In the genomic region with DNA sequence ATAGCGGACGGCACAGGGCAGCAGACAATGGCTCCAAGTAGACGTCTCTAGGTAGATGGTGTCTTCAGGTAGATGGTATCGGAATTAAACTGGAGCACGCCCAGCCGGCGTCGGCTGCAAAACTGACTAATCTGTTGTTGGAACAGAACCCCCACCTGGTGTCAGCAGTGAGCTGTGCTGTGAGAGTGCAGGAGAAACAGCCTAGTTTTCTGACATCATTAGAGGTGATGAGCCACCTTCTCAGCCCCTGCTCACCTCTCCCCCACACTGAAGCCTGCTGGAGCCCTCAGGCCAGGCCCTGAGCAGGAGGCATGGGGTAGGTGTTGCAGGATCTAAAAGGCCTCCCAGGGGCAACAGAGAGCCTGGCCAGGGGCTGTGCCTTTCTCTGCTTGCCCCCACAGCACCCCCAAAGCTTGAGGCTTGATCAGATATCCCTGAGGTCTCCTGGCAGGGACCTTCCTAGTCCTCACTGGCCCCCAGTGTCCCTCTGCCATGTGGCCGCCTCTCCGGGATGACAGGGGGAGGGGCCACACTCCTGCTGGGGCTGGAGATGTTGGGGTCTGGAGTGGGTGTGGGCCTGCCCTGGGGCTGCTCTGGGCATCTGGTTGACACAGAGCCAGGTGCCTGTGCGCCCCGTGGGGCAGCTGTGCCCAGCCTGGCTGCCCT, we compare ENCODE assay signal across 1 cellular context.
TF ChIP-seq lines count a peak whose summit lies in the region.

No MANE protein-coding gene starts in this region.

TF ChIP-seq in HepG2, 621 proteins besides CTCF, POLR2A, EP300 and RAD21 (continued from another document):
- TF ChIP-seq GATAD1 (CRISPR knock-in tag; IDR thresholded peaks at IDR 0.05) (peak; percentile 33; the same call in 1 of the 2 replicates), ZNF883 (CRISPR knock-in tag; IDR thresholded peaks at IDR 0.05; ENCODE audit: not compliant biosample characterization) (no peak), IRX3 (CRISPR knock-in tag; IDR thresholded peaks at IDR 0.05; ENCODE audit: borderline replicate concordance, low read depth) (no peak), AGO1 (IDR thresholded peaks at IDR 0.05; ENCODE audit: low read depth, low read length, poor library complexity, severe bottlenecking) (no peak), PHF5A (CRISPR knock-in tag; IDR thresholded peaks at IDR 0.05; ENCODE audit: low read depth, unreplicated experiment) (peak; percentile 76), SAFB2 (CRISPR knock-in tag; IDR thresholded peaks at IDR 0.05; ENCODE audit: borderline replicate concordance, low read depth) (no peak), NFKBIZ (CRISPR knock-in tag; IDR thresholded peaks at IDR 0.05) (no peak), ZFX (CRISPR knock-in tag; IDR thresholded peaks at IDR 0.05; ENCODE audit: low read depth) (0 out of 2 replicates have a peak, but pooled peaks have one; percentile 24), GLI4 (CRISPR knock-in tag; IDR thresholded peaks at IDR 0.05; ENCODE audit: borderline replicate concordance) (no peak), ZNF337 (CRISPR knock-in tag; IDR thresholded peaks at IDR 0.05; ENCODE audit: borderline replicate concordance, low read depth) (no peak), ZNF792 (CRISPR knock-in tag; IDR thresholded peaks at IDR 0.05) (0 out of 2 replicates have a peak, but pooled peaks have one; percentile 59), ZBTB38 (CRISPR knock-in tag; IDR thresholded peaks at IDR 0.05) (peak; percentile 53; the same call in 1 of the 2 replicates), YY1 (IDR thresholded peaks at IDR 0.05; ENCODE audit: insufficient read depth, insufficient replicate concordance, low read depth, low read length) (peak; percentile 13), KDM2A (CRISPR knock-in tag; IDR thresholded peaks at IDR 0.05; ENCODE audit: borderline replicate concordance, low read depth) (peak; percentile 64; the same call in 1 of the 2 replicates)
- TF ChIP-seq, protein P1, sequence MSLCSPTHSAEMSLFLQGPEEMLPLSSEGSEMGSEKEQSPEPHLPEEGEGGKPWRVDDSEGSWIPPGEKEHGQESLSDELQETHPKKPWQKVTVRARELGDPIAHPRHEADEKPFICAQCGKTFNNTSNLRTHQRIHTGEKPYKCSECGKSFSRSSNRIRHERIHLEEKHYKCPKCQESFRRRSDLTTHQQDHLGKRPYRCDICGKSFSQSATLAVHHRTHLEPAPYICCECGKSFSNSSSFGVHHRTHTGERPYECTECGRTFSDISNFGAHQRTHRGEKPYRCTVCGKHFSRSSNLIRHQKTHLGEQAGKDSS (CRISPR knock-in tag; IDR thresholded peaks at IDR 0.05; ENCODE audit: borderline replicate concordance, low read depth): 0 out of 2 replicates have a peak, but pooled peaks have one; percentile 38
- TF ChIP-seq, protein P2, sequence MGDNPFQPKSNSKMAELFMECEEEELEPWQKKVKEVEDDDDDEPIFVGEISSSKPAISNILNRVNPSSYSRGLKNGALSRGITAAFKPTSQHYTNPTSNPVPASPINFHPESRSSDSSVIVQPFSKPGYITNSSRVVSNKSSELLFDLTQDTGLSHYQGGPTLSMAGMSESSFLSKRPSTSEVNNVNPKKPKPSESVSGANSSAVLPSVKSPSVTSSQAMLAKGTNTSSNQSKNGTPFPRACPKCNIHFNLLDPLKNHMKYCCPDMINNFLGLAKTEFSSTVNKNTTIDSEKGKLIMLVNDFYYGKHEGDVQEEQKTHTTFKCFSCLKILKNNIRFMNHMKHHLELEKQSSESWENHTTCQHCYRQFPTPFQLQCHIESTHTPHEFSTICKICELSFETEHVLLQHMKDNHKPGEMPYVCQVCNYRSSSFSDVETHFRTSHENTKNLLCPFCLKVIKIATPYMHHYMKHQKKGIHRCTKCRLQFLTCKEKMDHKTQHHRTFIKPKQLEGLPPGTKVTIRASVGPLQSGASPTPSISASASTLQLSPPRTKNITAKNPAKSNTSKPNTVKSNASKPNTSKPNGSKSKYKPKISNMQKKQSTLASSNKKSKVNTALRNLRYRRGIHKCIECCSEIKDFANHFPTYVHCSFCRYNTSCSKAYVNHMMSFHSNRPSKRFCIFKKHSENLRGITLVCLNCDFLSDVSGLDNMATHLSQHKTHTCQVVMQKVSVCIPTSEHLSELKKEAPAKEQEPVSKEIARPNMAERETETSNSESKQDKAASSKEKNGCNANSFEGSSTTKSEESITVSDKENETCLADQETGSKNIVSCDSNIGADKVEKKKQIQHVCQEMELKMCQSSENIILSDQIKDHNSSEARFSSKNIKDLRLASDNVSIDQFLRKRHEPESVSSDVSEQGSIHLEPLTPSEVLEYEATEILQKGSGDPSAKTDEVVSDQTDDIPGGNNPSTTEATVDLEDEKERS (CRISPR knock-in tag; IDR thresholded peaks at IDR 0.05): no peak
- TF ChIP-seq, protein P3, sequence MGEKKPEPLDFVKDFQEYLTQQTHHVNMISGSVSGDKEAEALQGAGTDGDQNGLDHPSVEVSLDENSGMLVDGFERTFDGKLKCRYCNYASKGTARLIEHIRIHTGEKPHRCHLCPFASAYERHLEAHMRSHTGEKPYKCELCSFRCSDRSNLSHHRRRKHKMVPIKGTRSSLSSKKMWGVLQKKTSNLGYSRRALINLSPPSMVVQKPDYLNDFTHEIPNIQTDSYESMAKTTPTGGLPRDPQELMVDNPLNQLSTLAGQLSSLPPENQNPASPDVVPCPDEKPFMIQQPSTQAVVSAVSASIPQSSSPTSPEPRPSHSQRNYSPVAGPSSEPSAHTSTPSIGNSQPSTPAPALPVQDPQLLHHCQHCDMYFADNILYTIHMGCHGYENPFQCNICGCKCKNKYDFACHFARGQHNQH (CRISPR knock-in tag; IDR thresholded peaks at IDR 0.05): peak; percentile 59; the same call in 1 of the 2 replicates
- TF ChIP-seq, protein P4, sequence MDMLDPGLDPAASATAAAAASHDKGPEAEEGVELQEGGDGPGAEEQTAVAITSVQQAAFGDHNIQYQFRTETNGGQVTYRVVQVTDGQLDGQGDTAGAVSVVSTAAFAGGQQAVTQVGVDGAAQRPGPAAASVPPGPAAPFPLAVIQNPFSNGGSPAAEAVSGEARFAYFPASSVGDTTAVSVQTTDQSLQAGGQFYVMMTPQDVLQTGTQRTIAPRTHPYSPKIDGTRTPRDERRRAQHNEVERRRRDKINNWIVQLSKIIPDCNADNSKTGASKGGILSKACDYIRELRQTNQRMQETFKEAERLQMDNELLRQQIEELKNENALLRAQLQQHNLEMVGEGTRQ (IDR thresholded peaks at IDR 0.05; ENCODE audit: low read depth, low read length): no peak
- TF ChIP-seq, protein P4 (CRISPR knock-in tag; IDR thresholded peaks at IDR 0.05; ENCODE audit: borderline replicate concordance): no peak
- TF ChIP-seq, protein P5, sequence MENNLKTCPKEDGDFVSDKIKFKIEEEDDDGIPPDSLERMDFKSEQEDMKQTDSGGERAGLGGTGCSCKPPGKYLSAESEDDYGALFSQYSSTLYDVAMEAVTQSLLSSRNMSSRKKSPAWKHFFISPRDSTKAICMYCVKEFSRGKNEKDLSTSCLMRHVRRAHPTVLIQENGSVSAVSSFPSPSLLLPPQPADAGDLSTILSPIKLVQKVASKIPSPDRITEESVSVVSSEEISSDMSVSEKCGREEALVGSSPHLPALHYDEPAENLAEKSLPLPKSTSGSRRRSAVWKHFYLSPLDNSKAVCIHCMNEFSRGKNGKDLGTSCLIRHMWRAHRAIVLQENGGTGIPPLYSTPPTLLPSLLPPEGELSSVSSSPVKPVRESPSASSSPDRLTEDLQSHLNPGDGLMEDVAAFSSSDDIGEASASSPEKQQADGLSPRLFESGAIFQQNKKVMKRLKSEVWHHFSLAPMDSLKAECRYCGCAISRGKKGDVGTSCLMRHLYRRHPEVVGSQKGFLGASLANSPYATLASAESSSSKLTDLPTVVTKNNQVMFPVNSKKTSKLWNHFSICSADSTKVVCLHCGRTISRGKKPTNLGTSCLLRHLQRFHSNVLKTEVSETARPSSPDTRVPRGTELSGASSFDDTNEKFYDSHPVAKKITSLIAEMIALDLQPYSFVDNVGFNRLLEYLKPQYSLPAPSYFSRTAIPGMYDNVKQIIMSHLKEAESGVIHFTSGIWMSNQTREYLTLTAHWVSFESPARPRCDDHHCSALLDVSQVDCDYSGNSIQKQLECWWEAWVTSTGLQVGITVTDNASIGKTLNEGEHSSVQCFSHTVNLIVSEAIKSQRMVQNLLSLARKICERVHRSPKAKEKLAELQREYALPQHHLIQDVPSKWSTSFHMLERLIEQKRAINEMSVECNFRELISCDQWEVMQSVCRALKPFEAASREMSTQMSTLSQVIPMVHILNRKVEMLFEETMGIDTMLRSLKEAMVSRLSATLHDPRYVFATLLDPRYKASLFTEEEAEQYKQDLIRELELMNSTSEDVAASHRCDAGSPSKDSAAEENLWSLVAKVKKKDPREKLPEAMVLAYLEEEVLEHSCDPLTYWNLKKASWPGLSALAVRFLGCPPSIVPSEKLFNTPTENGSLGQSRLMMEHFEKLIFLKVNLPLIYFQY (CRISPR knock-in tag; IDR thresholded peaks at IDR 0.05; ENCODE audit: borderline replicate concordance): 0 out of 2 replicates have a peak, but pooled peaks have one; percentile 28
